In the genomic region with DNA sequence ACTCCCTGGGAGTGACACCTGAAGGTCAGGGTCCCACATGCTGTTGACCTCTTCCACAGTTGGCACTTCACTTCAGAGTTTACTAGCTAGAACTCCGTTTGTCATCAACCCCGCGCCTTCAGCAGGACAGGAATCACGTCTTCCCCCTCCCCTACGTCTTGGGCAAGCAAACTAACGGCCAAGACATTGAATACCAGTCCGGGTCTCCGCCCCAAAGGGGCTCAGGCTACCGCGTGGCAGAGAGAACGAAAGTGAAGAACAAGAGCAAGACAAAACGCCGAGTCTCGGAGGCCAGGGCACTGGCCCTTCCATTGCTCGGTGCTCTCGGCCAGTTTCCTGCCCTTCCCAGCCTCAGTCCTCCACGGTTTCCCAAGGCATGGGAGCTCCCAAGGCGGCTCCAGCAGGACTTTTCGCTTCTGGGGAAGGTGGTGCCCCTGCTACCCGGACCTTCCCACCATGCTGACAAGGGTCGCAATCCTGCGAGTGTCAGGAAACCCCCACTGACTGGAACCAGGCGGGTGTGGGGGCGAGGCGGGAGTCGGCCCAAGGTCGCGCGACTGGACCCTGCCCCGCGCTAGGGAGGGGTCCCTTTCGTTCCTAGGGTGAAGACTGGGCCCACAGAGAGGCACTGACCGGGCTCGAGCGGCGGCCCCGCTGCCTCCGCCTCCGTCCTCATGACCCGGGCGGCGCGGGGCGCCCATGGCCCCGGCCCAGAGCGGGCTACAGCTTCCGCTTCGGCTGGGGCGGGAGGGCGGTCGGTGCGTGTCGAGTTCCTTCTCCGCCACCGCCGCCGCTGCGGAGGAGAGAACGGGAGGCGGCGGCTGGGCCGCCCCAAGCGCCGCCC, we compare ENCODE assay signal across 8 cellular contexts.
DNase-seq lines count a peak whose midpoint lies in the region; ATAC-seq and TF ChIP-seq lines count a peak whose summit lies in the region.

A gene (minus strand): TSS at position 823 of the 844 bp plus-strand sequence. CDS start 147 bp downstream, at position 676.

- peak within 1 kb of the TSS; percentile 82 for H3K4me3 ChIP-seq in HAP-1
- H3K4me3 ChIP-seq in astrocyte of the cerebellum (ENCODE audit: low read depth, low read length) = peak within 1 kb of the TSS; percentile 100
- peak within 1 kb of the TSS; percentile 94 for H3K4me3 ChIP-seq in iPS DF 6.9 (ENCODE audit: low read length)
- peak within 1 kb of the TSS; percentile 94 for H3K4me3 ChIP-seq in skeletal muscle cell (ENCODE audit: low read depth, low read length)

- DNase-seq in GF-D8 (lab: John Stamatoyannopoulos, UW) = peak; percentile 42
- peak in 1 of 2 experiments; percentile 55 for DNase-seq in HAP-1 (ENCODE audit: low spot score in 2 of 2)
- DNase-seq in RWPE1 (ENCODE audit: low spot score) = peak; percentile 21
- DNase-seq in astrocyte of the cerebellum (ENCODE audit: low read depth) = no peak
- DNase-seq in iPS DF 6.9 (ENCODE audit: low read depth, low spot score) = no peak
- no peak for DNase-seq in skeletal muscle cell (ENCODE audit: low read depth)
- no peak for DNase-seq in NCI-H524 treated with DMSO at 0.1 percent for 48 hours (lab: John Stamatoyannopoulos, UW)

- H3K4me1 ChIP-seq in HAP-1 (peaks cover 2% of the 10 kb centered on the region; the same call in 1 of the 2 replicates), iPS DF 6.9 (ENCODE audit: control insufficient read depth, insufficient read depth, low read length) (no peaks in the 10 kb centered on the region)

- H3K27me3 ChIP-seq in HAP-1 (ENCODE audit: low read depth) (no peaks in the 10 kb centered on the region), iPS DF 6.9 (ENCODE audit: control insufficient read depth, insufficient read depth, low read length) (no peaks in the 10 kb centered on the region)

- POLR2A ChIA-PET in RWPE1 (lab: Yijun Ruan, JAX; ENCODE audit: low non-redundant PET) = interaction anchor here (0.6 kb wide), 1 partner anchor 11 kb away, joined by 4 read pairs; no protein-coding TSS in a partner anchor

- H3K36me3 ChIP-seq in HAP-1 (replicated peaks) (peaks cover 27% of the 10 kb centered on the region), iPS DF 6.9 (ENCODE audit: control insufficient read depth, insufficient read depth, low read length) (peaks cover 12% of the 10 kb centered on the region; the same call in 1 of the 2 replicates)

- H3K9me3 ChIP-seq in HAP-1 (no peaks in the 10 kb centered on the region), iPS DF 6.9 (ENCODE audit: control insufficient read depth, insufficient read depth, low read length) (no peaks in the 10 kb centered on the region)

- TF ChIP-seq CTCF in RWPE1 (conservative IDR thresholded peaks at IDR 0.05; ENCODE audit: low read depth) (no peak), astrocyte of the cerebellum (IDR thresholded peaks at IDR 0.05; ENCODE audit: low read depth, low read length, missing control alignments) (no peak)

- no peak for ATAC-seq in GM18870 (IDR thresholded peaks at IDR 0.05; ENCODE audit: unreplicated experiment)

- WGBS in iPS DF 6.9 (ENCODE audit: insufficient coverage, insufficient read length) = no CpG with 5 or more reads among the region's 64 CpGs

- CTCF ChIA-PET in RWPE1 (lab: Yijun Ruan, JAX) = no interaction called here

- in situ Hi-C loops in HAP-1 (cut with MboI; ENCODE audit: low sequenced_read_pairs) = no loop called here
- in situ Hi-C loops in astrocyte of the cerebellum (cut with HindIII; ENCODE audit: low sequenced_read_pairs) = no loop called here

- peak within 1 kb of the TSS; percentile 94 for H3K27ac ChIP-seq in RWPE1
- no peak within 1 kb of the TSS for H3K27ac ChIP-seq in iPS DF 6.9 (ENCODE audit: low read length)

Comparison
In these comparisons a context has a peak if more than half of its experiments do, and no peak if none do; other contexts are left out.
1. DNase-seq: peak in GF-D8 (single experiment) and RWPE1 (single experiment); none in astrocyte of the cerebellum (single experiment), iPS DF 6.9 (single experiment), skeletal muscle cell (single experiment) and NCI-H524 treated with DMSO at 0.1 percent for 48 hours (single experiment).
2. Peak in every context shown above with its lines, with median percentiles within 50 percentile points of each other: H3K4me3 ChIP-seq.